Comparison of ENCODE assay signal across 8 cellular contexts in genomic region chr20:17571153-17571527, GRCh38. TPM values are rescaled to one million over a fixed set of nuclear protein-coding genes. Genes with fewer than 3 reads are reported as not detected.
DNase-seq lines count a peak whose midpoint lies in the region; ATAC-seq and TF ChIP-seq lines count a peak whose summit lies in the region.

No MANE protein-coding gene starts in this region.

- peaks cover 16% of the 10 kb centered on the region for H3K36me3 Mint-ChIP-seq in dendritic cell treated with granulocyte-macrophage colony-stimulating factor and Interleukin-4, amounts not matched to agents 40 ng/mL and 50 ng/mL, for 4 days (ENCODE audit: low read depth)
- no peaks in the 10 kb centered on the region for H3K36me3 Mint-ChIP-seq in natural killer cell treated with Interleukin-12 subunit alpha and Interleukin-12 subunit beta and Interleukin-15 and Interleukin-18, amount 100 ng/mL, for 72 hours

- intact Hi-C loops in dendritic cell treated with granulocyte-macrophage colony-stimulating factor and Interleukin-4, amounts not matched to agents 40 ng/mL and 50 ng/mL, for 4 days (cut with micrococcal nuclease): loop anchor here (5.0 kb wide), 1 partner anchor 111 kb away; the partner anchor contains the start of gene RRBP1

- peak; percentile 26 to 49 for ATAC-seq in natural killer cell treated with Interleukin-12 subunit alpha and Interleukin-12 subunit beta and Interleukin-15 and Interleukin-18, amount 100 ng/mL, for 72 hours

- peaks cover 26% of the 10 kb centered on the region for H3K4me1 Mint-ChIP-seq in dendritic cell treated with granulocyte-macrophage colony-stimulating factor and Interleukin-4, amounts not matched to agents 40 ng/mL and 50 ng/mL, for 4 days (ENCODE audit: low read depth)
- peaks cover 19 to 27% of the 10 kb centered on the region in 2 donors for H3K4me1 Mint-ChIP-seq in natural killer cell treated with Interleukin-12 subunit alpha and Interleukin-12 subunit beta and Interleukin-15 and Interleukin-18, amount 100 ng/mL, for 72 hours (ENCODE audit: low read depth in 2 of 2)

- TF ChIP-seq CTCF in NB4 (IDR thresholded peaks at IDR 0.05; ENCODE audit: low read depth, low read length): no peak

- peak overlapping the region; percentile 93 for H3K4me3 Mint-ChIP-seq in dendritic cell treated with granulocyte-macrophage colony-stimulating factor and Interleukin-4, amounts not matched to agents 40 ng/mL and 50 ng/mL, for 4 days
- peak overlapping the region; percentile 91 for H3K4me3 Mint-ChIP-seq in natural killer cell treated with Interleukin-12 subunit alpha and Interleukin-12 subunit beta and Interleukin-15 and Interleukin-18, amount 100 ng/mL, for 72 hours

- peaks cover 19% of the 10 kb centered on the region for H3K27me3 Mint-ChIP-seq in dendritic cell treated with granulocyte-macrophage colony-stimulating factor and Interleukin-4, amounts not matched to agents 40 ng/mL and 50 ng/mL, for 4 days
- peaks cover 6 to 8% of the 10 kb centered on the region in 2 donors for H3K27me3 Mint-ChIP-seq in natural killer cell treated with Interleukin-12 subunit alpha and Interleukin-12 subunit beta and Interleukin-15 and Interleukin-18, amount 100 ng/mL, for 72 hours

- no peak overlapping the region for H3K27ac Mint-ChIP-seq in dendritic cell treated with granulocyte-macrophage colony-stimulating factor and Interleukin-4, amounts not matched to agents 40 ng/mL and 50 ng/mL, for 4 days
- peak overlapping the region; percentile 78 to 94 for H3K27ac Mint-ChIP-seq in natural killer cell treated with Interleukin-12 subunit alpha and Interleukin-12 subunit beta and Interleukin-15 and Interleukin-18, amount 100 ng/mL, for 72 hours

- no peaks in the 10 kb centered on the region for H3K9me3 Mint-ChIP-seq in dendritic cell treated with granulocyte-macrophage colony-stimulating factor and Interleukin-4, amounts not matched to agents 40 ng/mL and 50 ng/mL, for 4 days
- no peaks in the 10 kb centered on the region for H3K9me3 Mint-ChIP-seq in natural killer cell treated with Interleukin-12 subunit alpha and Interleukin-12 subunit beta and Interleukin-15 and Interleukin-18, amount 100 ng/mL, for 72 hours

- no peak for TF ChIP-seq POLR2A in NB4 (IDR thresholded peaks at IDR 0.05; ENCODE audit: extremely low read depth, insufficient read length)

- peak overlapping the region; percentile 79 for H3K4me3 ChIP-seq in NB4 (ENCODE audit: low read depth, low read length)

- DNase-seq in DMS79 treated with DMSO at 0.1 percent for 48 hours (lab: John Stamatoyannopoulos, UW): peak; percentile 7
- DNase-seq in DMS79 (lab: John Stamatoyannopoulos, UW): no peak
- no peak for DNase-seq in NB4 (ENCODE audit: low read depth)
- no peak for DNase-seq in natural killer cell treated with Interleukin-12 subunit alpha and Interleukin-12 subunit beta and Interleukin-15 and Interleukin-18, amount 100 ng/mL, for 72 hours (ENCODE audit: low spot score)
- no peak for DNase-seq in NCI-H1048 (lab: John Stamatoyannopoulos, UW)
- no peak for DNase-seq in HuH-7.5 (ENCODE audit: low spot score)
- DNase-seq in NCI-H1417 treated with DMSO at 0.1 percent for 48 hours (lab: John Stamatoyannopoulos, UW): no peak

RNA-seq across cellular contexts. Expression of gene DSTN, which starts 1.3 kb away (rescaled TPM):
- 10 to 100 TPM; 42.5 to 59.1 TPM for total RNA-seq in natural killer cell treated with Interleukin-12 subunit alpha and Interleukin-12 subunit beta and Interleukin-15 and Interleukin-18, amount 100 ng/mL, for 72 hours

RNA-seq across cellular contexts. Expression of gene BFSP1, which starts 40.0 kb away (rescaled TPM):
- total RNA-seq in natural killer cell treated with Interleukin-12 subunit alpha and Interleukin-12 subunit beta and Interleukin-15 and Interleukin-18, amount 100 ng/mL, for 72 hours: under 1 TPM; 0.14 to 0.20 TPM
